Comparison of ENCODE assay signal across 9 cellular contexts in the genomic region with DNA sequence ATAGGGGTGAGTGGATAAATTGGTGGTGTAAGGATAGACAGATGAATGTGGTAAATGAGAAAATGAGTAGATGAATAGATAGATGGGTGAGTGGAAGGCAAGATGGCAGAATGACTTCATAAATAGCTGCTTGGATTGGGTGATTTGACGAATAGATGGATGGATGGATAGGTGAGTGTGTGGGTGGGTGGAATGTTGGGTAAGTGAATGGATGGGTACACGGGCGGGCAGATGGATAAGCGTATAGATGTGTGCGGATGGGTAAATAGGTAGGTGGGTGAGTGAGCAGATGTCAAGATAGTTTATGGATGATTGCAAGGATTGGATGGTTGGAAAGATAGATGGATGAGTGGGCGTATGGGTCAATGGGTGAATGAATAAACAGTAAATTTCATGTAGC.
"Had no signal": no experiment of that assay in that cellular context is flagged by ENCODE, and none has a peak within 500 bp of the region (broad histone marks: within the 10 kb centered on the region; RNA-seq: fewer than 3 reads in every experiment).

No MANE protein-coding gene starts in this region.

- H3K4me2 ChIP-seq: KMS-11 had no signal

- H3K36me3 ChIP-seq: HAP-1 had no signal

- ATAC-seq: HCT116 had no signal

- H3K4me3 ChIP-seq: GM23248, HAP-1 had no signal

- H2AFZ ChIP-seq: GM23248 had no signal

- H3K9ac ChIP-seq: GM23248, KMS-11 had no signal

- DNase-seq: GM23248, GOT3, H7, IMR-90, KBM-7 had no signal

- H3K9me3 ChIP-seq: HAP-1 had no signal

- FAIRE-seq: HTR-8/SVneo had no signal

- H3K4me1 ChIP-seq: HAP-1 had no signal

- H3K27ac ChIP-seq: GM23248, KMS-11 had no signal
